ENCODE assay signal across 21 cellular contexts in genomic region chr11:85874265-85874664, GRCh38. TPM values are rescaled to one million over a fixed set of nuclear protein-coding genes. Genes with fewer than 3 reads are reported as not detected.
"Had no signal": no experiment of that assay in that cellular context is flagged by ENCODE, and none has a peak within 500 bp of the region (broad histone marks: within the 10 kb centered on the region; RNA-seq: fewer than 3 reads in every experiment).

No MANE protein-coding gene starts in this region.

- H3K36me3 ChIP-seq: brain microvascular endothelial cell, tibial nerve had no signal

- DNase-seq: activated CD4-positive, alpha-beta memory T cell treated with anti-CD3 and anti-CD28 coated beads for 36 hours; activated naive CD4-positive, alpha-beta T cell treated with anti-CD3 and anti-CD28 coated beads for 36 hours; amniotic stem cell; brain microvascular endothelial cell; dermis blood vessel endothelial cell; endodermal cell; erythroblast; glutamatergic neuron; immature natural killer cell; left cardiac atrium; naive B cell; retina; stimulated activated CD4-positive, alpha-beta T cell treated with anti-CD3 and anti-CD28 coated beads, Interleukin-4, amount 100 ng/mL, for 4 hours had no signal

- H3K9ac ChIP-seq: parathyroid adenoma had no signal

- ATAC-seq: left cardiac atrium had no signal

- H3K4me1 ChIP-seq: parathyroid adenoma, tibial nerve had no signal

- H3K27ac ChIP-seq: brain microvascular endothelial cell, parathyroid adenoma, skin epidermis, tibial nerve had no signal

- H2AFZ ChIP-seq: parathyroid adenoma had no signal

- H3K79me2 ChIP-seq: parathyroid adenoma had no signal

- H3K9me3 ChIP-seq: tibial nerve had no signal

- H3K27me3 ChIP-seq: brain microvascular endothelial cell, tibial nerve had no signal

- H3K4me3 ChIP-seq: lung, skin epidermis, tibial nerve had no signal

RNA-seq across cellular contexts. Expression of gene CCDC83, which starts 19.1 kb away (rescaled TPM):
- total RNA-seq: activated CD4-positive, alpha-beta memory T cell treated with anti-CD3 and anti-CD28 coated beads for 36 hours; activated naive CD4-positive, alpha-beta T cell treated with anti-CD3 and anti-CD28 coated beads for 36 hours; activated T-helper 1 cell treated with anti-CD3 and anti-CD28 coated beads, Interleukin-12 subunit alpha, Interleukin-12 subunit beta, Interleukin-2, Interleukin-4 antibody, amounts not matched to agents 30 ng/mL and 10 ng/mL and 1 ng/mL, durations not matched to agents 14 hours and 24 hours and 36 hours; dermis blood vessel endothelial cell; endodermal cell; fibroblast of villous mesenchyme; left cardiac atrium; lung; subcutaneous adipose tissue; T-helper 2 cell treated with Interferon-gamma antibody and Interleukin-4, amounts not matched to agents 100 ng/mL and 5 ng/mL, for 36 hours; tibial nerve had no signal
- polyA plus RNA-seq: immature natural killer cell, lung had no signal
